In the genomic region with DNA sequence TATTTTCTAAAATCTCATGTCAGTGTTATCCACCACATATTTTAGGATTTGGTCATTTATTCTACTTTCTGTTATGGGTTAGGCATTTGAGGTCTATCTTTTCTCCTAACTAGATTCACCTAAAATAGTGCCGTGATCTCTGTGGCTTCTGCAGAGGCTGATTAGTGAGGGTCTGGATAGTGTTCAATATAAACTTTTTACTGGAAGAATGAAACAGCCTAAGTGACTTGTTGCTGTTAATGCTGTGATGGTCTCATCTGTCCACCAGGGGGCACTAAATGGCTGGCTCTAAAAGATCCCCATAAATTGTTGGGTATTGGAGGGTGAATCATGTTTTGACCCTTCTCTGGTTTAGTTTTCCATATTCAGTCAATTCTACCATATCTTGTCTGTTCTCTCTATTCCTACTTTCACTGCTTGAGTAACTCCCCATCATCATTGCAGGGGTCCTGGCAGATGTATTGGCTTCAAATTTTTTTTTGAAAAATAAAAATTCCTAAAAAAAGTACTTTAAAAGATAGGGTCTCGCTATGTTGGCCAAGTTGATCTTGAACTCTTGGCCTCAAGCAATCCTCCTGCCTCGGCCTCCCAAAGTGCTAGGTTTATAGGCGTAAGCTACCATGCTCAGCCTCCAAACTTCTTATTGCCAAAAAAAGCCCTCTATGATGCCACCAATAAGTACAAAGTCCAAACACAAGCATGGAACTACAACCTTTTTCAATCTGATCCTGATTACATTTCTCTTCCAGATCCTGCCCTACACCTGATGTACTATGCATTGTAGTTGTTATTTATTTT, we compare ENCODE assay signal across 8 cellular contexts. TPM values are rescaled to one million over a fixed set of nuclear protein-coding genes. Genes with fewer than 3 reads are reported as not detected.
DNase-seq lines count a peak whose midpoint lies in the region; ATAC-seq lines count a peak whose summit lies in the region.

No MANE protein-coding gene starts in this region.

- no peak overlapping the region for H3K4me2 ChIP-seq in mesenchymal stem cell (ENCODE audit: low read length, poor library complexity, severe bottlenecking)

- H3K27ac ChIP-seq in effector memory CD4-positive, alpha-beta T cell (ENCODE audit: insufficient read depth, low read length, poor library complexity, severe bottlenecking), result no peak overlapping the region
- no peak overlapping the region for H3K27ac ChIP-seq in mesenchymal stem cell (ENCODE audit: low read length, poor library complexity, severe bottlenecking)

- peaks cover 27% of the 10 kb centered on the region for H3K36me3 ChIP-seq in effector memory CD4-positive, alpha-beta T cell (ENCODE audit: control insufficient read depth, insufficient read depth, low read length)
- peaks cover 22 to 32% of the 10 kb centered on the region in 2 experiments for H3K36me3 ChIP-seq in mesenchymal stem cell (ENCODE audit: control insufficient read depth in 1 of 2, insufficient read depth in 2 of 2, low read depth in 1 of 2, low read length in 2 of 2)

- H3K4me3 ChIP-seq in effector memory CD4-positive, alpha-beta T cell (ENCODE audit: insufficient read depth, low read depth, low read length, poor library complexity, severe bottlenecking), result no peak overlapping the region
- H3K4me3 ChIP-seq in mesenchymal stem cell (ENCODE audit: insufficient read depth in 1 of 2, low read depth in 1 of 2, low read length in 2 of 2), result no peak overlapping the region

- H3K14ac ChIP-seq in mesenchymal stem cell (ENCODE audit: low read length in 2 of 2), result no peak overlapping the region

- DNase-seq in COLO668 (lab: John Stamatoyannopoulos, UW; ENCODE audit: unreplicated experiment), result peak; percentile 63
- DNase-seq in NCI-H748 (lab: John Stamatoyannopoulos, UW; ENCODE audit: unreplicated experiment), result peak; percentile 68
- peak; percentile 57 to 59 for DNase-seq in activated CD4-positive, alpha-beta T cell treated with anti-CD3 and anti-CD28 coated beads, Interleukin-2, amount 50 U/mL, for 4 hours
- peak; percentile 30 to 44 (median 30) for DNase-seq in effector memory CD4-positive, alpha-beta T cell
- DNase-seq in mesenchymal stem cell, result peak; percentile 80
- DNase-seq in stimulated activated CD8-positive, alpha-beta memory T cell treated with anti-CD3 and anti-CD28 coated beads, Interleukin-4, amount 100 ng/mL, for 48 hours, result peak; percentile 74

- no peak overlapping the region for H2BK120ac ChIP-seq in mesenchymal stem cell (ENCODE audit: low read depth, low read length)

- 53% methylated on average over 4 of the region's 4 CpGs for WGBS in mesenchymal stem cell

- no peak overlapping the region for H4K8ac ChIP-seq in mesenchymal stem cell (ENCODE audit: low read length)

- H3K23ac ChIP-seq in mesenchymal stem cell (ENCODE audit: low read length in 2 of 2), result no peak overlapping the region

- no peak overlapping the region for H3K18ac ChIP-seq in mesenchymal stem cell (ENCODE audit: low read depth in 1 of 2, low read length in 2 of 2)

- no peaks in the 10 kb centered on the region for H3K9me3 ChIP-seq in effector memory CD4-positive, alpha-beta T cell (ENCODE audit: control insufficient read depth, low read length)
- H3K9me3 ChIP-seq in mesenchymal stem cell (ENCODE audit: control insufficient read depth, low read length), result no peaks in the 10 kb centered on the region

- H2BK12ac ChIP-seq in mesenchymal stem cell (ENCODE audit: low read length in 2 of 2), result no peak overlapping the region

- no peak overlapping the region for H2BK15ac ChIP-seq in mesenchymal stem cell (ENCODE audit: low read depth, poor library complexity, severe bottlenecking)

- no peak overlapping the region for H2BK5ac ChIP-seq in mesenchymal stem cell (ENCODE audit: low read depth, low read length, poor library complexity, severe bottlenecking)

- no peak overlapping the region for H4K91ac ChIP-seq in mesenchymal stem cell (ENCODE audit: low read length)

- ATAC-seq in HG02885 (IDR thresholded peaks at IDR 0.05; ENCODE audit: poor library complexity, unreplicated experiment) (peak; percentile 50), GM19395 (IDR thresholded peaks at IDR 0.05; ENCODE audit: unreplicated experiment) (no peak)

- H3K79me1 ChIP-seq in mesenchymal stem cell (replicated peaks; ENCODE audit: low read length, poor library complexity, severe bottlenecking), result peaks cover 8% of the 10 kb centered on the region

- H3K9ac ChIP-seq in mesenchymal stem cell (ENCODE audit: low read length), result no peak overlapping the region

- no peaks in the 10 kb centered on the region for H3K4me1 ChIP-seq in effector memory CD4-positive, alpha-beta T cell (ENCODE audit: control insufficient read depth, insufficient read depth, low read length, poor library complexity, severe bottlenecking)
- H3K4me1 ChIP-seq in mesenchymal stem cell (ENCODE audit: control insufficient read depth, insufficient read depth, low read depth, low read length), result peaks cover 6% of the 10 kb centered on the region

- no peak overlapping the region for H2AK5ac ChIP-seq in mesenchymal stem cell (ENCODE audit: low read length, severe bottlenecking)

- H2AFZ ChIP-seq in mesenchymal stem cell (ENCODE audit: low read depth, low read length), result no peak overlapping the region

- no peak overlapping the region for H3K4ac ChIP-seq in mesenchymal stem cell (ENCODE audit: low read depth in 1 of 2, low read length in 2 of 2)

- H3K27me3 ChIP-seq in effector memory CD4-positive, alpha-beta T cell (replicated peaks; ENCODE audit: control insufficient read depth, insufficient read depth, low read length, poor library complexity, severe bottlenecking), result no peaks in the 10 kb centered on the region
- peaks cover 0 to 8% of the 10 kb centered on the region in 2 experiments for H3K27me3 ChIP-seq in mesenchymal stem cell (ENCODE audit: control insufficient read depth in 1 of 2, insufficient read depth in 1 of 2, low read length in 2 of 2)

RNA-seq across cellular contexts. Expression of a gene that starts 6.9 kb away (rescaled TPM):
- polyA plus RNA-seq in mesenchymal stem cell (2013, experiment 1 of 2), result 111 TPM
- 101 TPM for polyA plus RNA-seq in mesenchymal stem cell (2013, experiment 2 of 2)

RNA-seq across cellular contexts. Expression of a gene that starts 21.5 kb away (rescaled TPM):
- polyA plus RNA-seq in mesenchymal stem cell (2013, experiment 1 of 2), result 18.6 TPM
- 18.9 TPM for polyA plus RNA-seq in mesenchymal stem cell (2013, experiment 2 of 2)

RNA-seq across cellular contexts. Expression of a gene that starts 24.5 kb away (rescaled TPM):
- 36.3 TPM for polyA plus RNA-seq in mesenchymal stem cell (2013, experiment 1 of 2)
- polyA plus RNA-seq in mesenchymal stem cell (2013, experiment 2 of 2), result 34.3 TPM

RNA-seq across cellular contexts. Expression of a gene that starts 25.5 kb away (rescaled TPM):
- polyA plus RNA-seq in mesenchymal stem cell (2013, experiment 1 of 2), result 3.5 TPM
- polyA plus RNA-seq in mesenchymal stem cell (2013, experiment 2 of 2), result 3.8 TPM

RNA-seq across cellular contexts. Expression of a gene that starts 36.8 kb away (rescaled TPM):
- 14.1 TPM for polyA plus RNA-seq in mesenchymal stem cell (2013, experiment 1 of 2)
- 13.7 TPM for polyA plus RNA-seq in mesenchymal stem cell (2013, experiment 2 of 2)

Comparison
In these comparisons a context has a peak if more than half of its experiments do, and no peak if none do; other contexts are left out.
1. DNase-seq: peak in every context shown above with its lines; median percentile 80 in mesenchymal stem cell; 74 in stimulated activated CD8-positive, alpha-beta memory T cell treated with anti-CD3 and anti-CD28 coated beads, Interleukin-4, amount 100 ng/mL, for 48 hours; 68 in NCI-H748; 63 in COLO668; 58 in activated CD4-positive, alpha-beta T cell treated with anti-CD3 and anti-CD28 coated beads, Interleukin-2, amount 50 U/mL, for 4 hours; 30 in effector memory CD4-positive, alpha-beta T cell.